ENCODE assay signal across 18 cellular contexts in the genomic region with DNA sequence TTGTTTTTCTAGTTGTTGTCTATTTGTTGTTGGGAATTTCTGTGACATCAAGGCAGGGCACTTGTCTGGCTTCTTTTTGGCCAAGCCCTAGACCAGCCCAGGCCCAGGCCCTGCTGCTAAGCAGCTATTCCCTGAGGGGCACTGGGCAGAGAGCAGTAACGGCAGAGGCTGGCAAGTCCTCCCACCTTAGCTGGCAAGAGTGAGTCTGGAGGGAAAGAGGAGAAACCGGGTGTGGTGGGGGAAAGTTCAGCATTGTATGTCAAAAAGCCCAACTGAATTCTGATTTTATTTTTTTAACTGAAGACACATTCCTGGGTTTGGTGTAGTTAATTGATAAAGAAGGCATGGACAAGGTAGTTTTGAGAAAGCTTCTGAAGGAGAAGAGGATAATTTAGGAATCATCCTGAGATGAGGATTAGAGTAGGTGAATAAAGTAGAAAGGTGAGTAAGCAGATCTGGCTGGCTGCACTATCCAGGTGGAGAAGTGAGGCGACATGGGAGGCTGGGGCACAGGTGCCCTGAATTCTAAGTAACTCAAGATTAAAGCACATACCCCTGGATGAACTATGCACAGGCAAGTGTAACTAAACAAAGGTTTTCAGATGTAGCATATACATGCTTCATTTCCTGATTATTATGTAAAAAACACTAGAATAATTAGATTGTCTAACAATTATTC. TPM values are rescaled to one million over a fixed set of nuclear protein-coding genes. Genes with fewer than 3 reads are reported as not detected.
DNase-seq lines count a peak whose midpoint lies in the region; ATAC-seq and TF ChIP-seq lines count a peak whose summit lies in the region.
"Had no signal": no experiment of that assay in that cellular context is flagged by ENCODE, and none has a peak within 500 bp of the region (broad histone marks: within the 10 kb centered on the region; RNA-seq: fewer than 3 reads in every experiment).

No MANE protein-coding gene starts in this region.

- H3K4me1 Mint-ChIP-seq in WTC11 (peaks cover 22% of the 10 kb centered on the region), endothelial cell (ENCODE audit: unreplicated experiment) (peaks cover 22% of the 10 kb centered on the region)

- peaks cover 0 to 11% (median 0%) of the 10 kb centered on the region in 4 donors for H3K4me1 ChIP-seq in transverse colon
- H3K4me1 ChIP-seq: Caco-2 had no signal

- peak overlapping the region in 3 of 4 donors; percentile 22 to 36 (median 35) for H3K27ac ChIP-seq in transverse colon

- intact Hi-C loops in transverse colon (cut with DNase I; ENCODE audit: low total_unique reads): no loop called here

- TF ChIP-seq POLR2A in transverse colon (IDR thresholded peaks at IDR 0.05): no peak

- in situ Hi-C loops in transverse colon (cut with MboI; ENCODE audit: low pct_ligation_motif_present in 1 of 4, low pct_unique_long_range_greater_than_20kb in 1 of 4, low sequenced_read_pairs in 3 of 4) (no loop called here), KBM-7 (cut with MboI; ENCODE audit: low pct_unique_long_range_greater_than_20kb, low sequenced_read_pairs) (no loop called here)

- peak overlapping the region; percentile 23 to 44 for H3K27ac Mint-ChIP-seq in activated naive CD4-positive, alpha-beta T cell treated with anti-CD3 and anti-CD28 coated beads, Interleukin-2, amount 50 U/mL, for 72 hours
- H3K27ac Mint-ChIP-seq in WTC11 (peak overlapping the region; percentile 79), endothelial cell (ENCODE audit: unreplicated experiment) (no peak overlapping the region)

- H3K4me3 Mint-ChIP-seq in WTC11: no peak overlapping the region
- H3K4me3 Mint-ChIP-seq in endothelial cell (ENCODE audit: unreplicated experiment): peak overlapping the region; percentile 80

- H3K9me3 Mint-ChIP-seq in activated naive CD4-positive, alpha-beta T cell treated with anti-CD3 and anti-CD28 coated beads, Interleukin-2, amount 50 U/mL, for 72 hours: no peaks in the 10 kb centered on the region
- H3K9me3 Mint-ChIP-seq in WTC11: no peaks in the 10 kb centered on the region
- H3K9me3 Mint-ChIP-seq in endothelial cell (ENCODE audit: unreplicated experiment): no peaks in the 10 kb centered on the region

- no peak for TF ChIP-seq CTCF in WTC11 (IDR thresholded peaks at IDR 0.05)
- no peak for TF ChIP-seq CTCF in endothelial cell (IDR thresholded peaks at IDR 0.05; ENCODE audit: unreplicated experiment)
- TF ChIP-seq CTCF in transverse colon (IDR thresholded peaks at IDR 0.05): no peak

- H3K27me3 Mint-ChIP-seq in WTC11 (ENCODE audit: low read depth): no peaks in the 10 kb centered on the region
- H3K27me3 Mint-ChIP-seq in endothelial cell (ENCODE audit: unreplicated experiment): peaks cover 3% of the 10 kb centered on the region

- H3K9me3 ChIP-seq in transverse colon: no peaks in the 10 kb centered on the region
- H3K9me3 ChIP-seq: Caco-2 had no signal

- TF ChIP-seq EP300 in transverse colon (IDR thresholded peaks at IDR 0.05; ENCODE audit: low read depth): no peak

- DNase-seq in activated naive CD4-positive, alpha-beta T cell treated with anti-CD3 and anti-CD28 coated beads, Interleukin-2, amount 50 U/mL, for 72 hours (ENCODE audit: low spot score in 2 of 2): no peak
- DNase-seq in activated naive CD4-positive, alpha-beta T cell treated with anti-CD3 and anti-CD28 coated beads, Interleukin-2, amount 50 U/mL, for 16 hours: no peak
- DNase-seq in WTC11 (ENCODE audit: low spot score): no peak
- no peak for DNase-seq in endothelial cell (ENCODE audit: low spot score)
- DNase-seq in transverse colon: peak; percentile 29
- DNase-seq in KBM-7: no peak
- DNase-seq in cerebellar cortex (ENCODE audit: low spot score): no peak
- DNase-seq: ACHN, AML-193, Caco-2, DMS53, H7, Karpas-422, MM.1S, NCI-H1092 treated with DMSO at 0.1 percent for 48 hours, NCI-H2081 treated with DMSO at 0.1 percent for 48 hours, NCI-H510A, NCI-H774 had no signal

- CTCF ChIA-PET in WTC11 (lab: Charles Lee): interaction anchor here (1.5 kb wide), 1 partner anchor 37 kb away, joined by 4 read pairs; no protein-coding TSS in a partner anchor

- H3K27me3 ChIP-seq in transverse colon: no peaks in the 10 kb centered on the region

- POLR2A ChIA-PET in WTC11 (lab: Charles Lee): no interaction called here

- 50 to 90% methylated on average over 1 to 3 of the region's 3 CpGs for WGBS in transverse colon (ENCODE audit: low coverage in 1 of 2), 2 donors

- no peak for ATAC-seq in activated naive CD4-positive, alpha-beta T cell treated with anti-CD3 and anti-CD28 coated beads, Interleukin-2, amount 50 U/mL, for 72 hours
- ATAC-seq in WTC11: peak; percentile 12; the same call in 1 of the 2 replicates

- H3K36me3 ChIP-seq in transverse colon: peaks cover 0 to 34% (median 9%) of the 10 kb centered on the region in 4 donors

- peaks cover 12 to 20% of the 10 kb centered on the region in 2 donors for H3K36me3 Mint-ChIP-seq in activated naive CD4-positive, alpha-beta T cell treated with anti-CD3 and anti-CD28 coated beads, Interleukin-2, amount 50 U/mL, for 72 hours
- H3K36me3 Mint-ChIP-seq in WTC11: peaks cover 16% of the 10 kb centered on the region
- H3K36me3 Mint-ChIP-seq in endothelial cell (ENCODE audit: low read depth, unreplicated experiment): peaks cover 17% of the 10 kb centered on the region

- H3K4me3 ChIP-seq in transverse colon: no peak overlapping the region

TF ChIP-seq in WTC11, 78 proteins besides CTCF, POLR2A, EP300 and RAD21:
- TF ChIP-seq NR3C1 (CRISPR knock-in tag; conservative IDR thresholded peaks at IDR 0.05; ENCODE audit: low read depth) (no peak), NFATC4 (CRISPR knock-in tag; IDR thresholded peaks at IDR 0.05) (no peak)
TF ChIP-seq in WTC11: peak in this region for 0.

RNA-seq across cellular contexts. Expression of gene TAPT1, which starts 57.4 kb away (rescaled TPM):
- 10 to 100 TPM; 33.6 to 52.5 TPM for total RNA-seq in activated naive CD4-positive, alpha-beta T cell treated with anti-CD3 and anti-CD28 coated beads, Interleukin-2, amount 50 U/mL, for 72 hours
- total RNA-seq in WTC11 (2021): 10.4 to 12.4 TPM (median 10.6 TPM) in 3 replicates
- total RNA-seq in endothelial cell (ENCODE audit: unreplicated experiment): 18.4 TPM
- total RNA-seq in transverse colon: 10 to 100 TPM; 21.5 to 54.6 (median 29.8) TPM
